In the genomic region with DNA sequence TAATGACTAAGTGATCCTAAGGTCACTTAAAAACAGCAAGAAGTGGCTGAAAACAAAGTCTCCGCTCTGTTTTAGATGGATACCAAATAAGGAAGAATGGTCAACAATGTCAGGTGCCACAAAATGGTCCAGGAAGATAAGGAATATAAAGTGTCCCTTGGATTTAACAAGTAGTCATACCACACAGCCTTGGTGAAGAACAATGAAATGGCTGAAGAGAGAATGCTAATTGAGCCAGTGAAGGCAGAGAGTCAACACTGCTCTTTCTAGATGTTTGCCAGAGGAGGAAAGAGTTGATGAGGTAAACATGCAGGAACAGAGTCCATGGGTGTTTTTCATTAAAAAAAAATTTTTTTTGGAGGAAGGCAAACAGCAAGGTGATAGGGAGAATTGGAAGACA, we compare ENCODE assay signal across 28 cellular contexts.
"Had no signal": no experiment of that assay in that cellular context is flagged by ENCODE, and none has a peak within 500 bp of the region (broad histone marks: within the 10 kb centered on the region; RNA-seq: fewer than 3 reads in every experiment).

No MANE protein-coding gene starts in this region.

- H3K9ac ChIP-seq: neural progenitor cell, parathyroid adenoma had no signal

- H3K9me3 Mint-ChIP-seq: effector memory CD8-positive, alpha-beta T cell; mesothelial cell of epicardium; naive thymus-derived CD4-positive, alpha-beta T cell; nephron; neural progenitor cell; type B pancreatic cell had no signal

- H3K36me3 ChIP-seq: esophagus squamous epithelium, heart right ventricle, left lung, neural progenitor cell, stomach, thyroid gland had no signal

- H3K27me3 ChIP-seq: left lung, neural progenitor cell, stomach, thyroid gland had no signal

- DNase-seq: cortex of kidney; effector memory CD8-positive, alpha-beta T cell; erythroblast; esophagus squamous epithelium; foreskin melanocyte; glutamatergic neuron; heart right ventricle; hippocampal formation; left cardiac atrium; left lung; mesenchymal stem cell; mucosa of descending colon; naive thymus-derived CD4-positive, alpha-beta T cell; stimulated activated CD4-positive, alpha-beta T cell treated with anti-CD3 and anti-CD28 coated beads, Interleukin-12 subunit alpha, Interleukin-12 subunit beta, amount 100 ng/mL, for 4 hours; stimulated activated CD4-positive, alpha-beta T cell treated with anti-CD3 and anti-CD28 coated beads, Interleukin-1b, Interleukin-23, amount 100 ng/mL, for 48 hours; stimulated activated CD4-positive, alpha-beta T cell treated with anti-CD3 and anti-CD28 coated beads, Interleukin-4, amount 100 ng/mL, for 1 hour; stimulated activated CD8-positive, alpha-beta memory T cell treated with anti-CD3 and anti-CD28 coated beads, Interleukin-4, amount 100 ng/mL, for 48 hours; stimulated activated naive CD4-positive, alpha-beta T cell treated with Interleukin-2 at 50 U/mL for 16 hours; stomach; thyroid gland had no signal

- H3K27ac Mint-ChIP-seq: mesothelial cell of epicardium, nephron, neural progenitor cell, progenitor cell of endocrine pancreas, type B pancreatic cell had no signal

- H3K9me3 ChIP-seq: esophagus squamous epithelium, heart right ventricle, left lung, mucosa of descending colon, stomach, thyroid gland had no signal

- H3K27ac ChIP-seq: esophagus squamous epithelium, heart right ventricle, left lung, neural progenitor cell, parathyroid adenoma, stomach, thyroid gland had no signal

- H3K4me3 Mint-ChIP-seq: mesothelial cell of epicardium, neural progenitor cell had no signal

- ATAC-seq: effector memory CD8-positive, alpha-beta T cell; heart right ventricle; left cardiac atrium; left lung; naive thymus-derived CD4-positive, alpha-beta T cell; sciatic nerve had no signal

- H3K4me3 ChIP-seq: esophagus squamous epithelium, heart right ventricle, left lung, mucosa of descending colon, neural progenitor cell, smooth muscle cell, stomach, thyroid gland had no signal

- H3K36me3 Mint-ChIP-seq: mesothelial cell of epicardium, neural progenitor cell, type B pancreatic cell had no signal
